29 cellular contexts compared by ENCODE assay signal in genomic region chr2:43329637-43330036, GRCh38.
DNase-seq lines count a peak whose midpoint lies in the region; ATAC-seq lines count a peak whose summit lies in the region.
"Had no signal": no experiment of that assay in that cellular context is flagged by ENCODE, and none has a peak within 500 bp of the region (broad histone marks: within the 10 kb centered on the region; RNA-seq: fewer than 3 reads in every experiment).

No MANE protein-coding gene starts in this region.

- peaks cover 17 to 57% of the 10 kb centered on the region in 2 donors for H3K4me1 ChIP-seq in muscle layer of duodenum (ENCODE audit: control insufficient read depth in 1 of 2, insufficient read depth in 2 of 2, low read length in 2 of 2)

- H3K4me3 ChIP-seq in muscle layer of duodenum (ENCODE audit: low read depth in 1 of 2, low read length in 2 of 2): no peak overlapping the region
- H3K4me3 ChIP-seq: right lobe of liver had no signal

- H3K4me3 Mint-ChIP-seq in stimulated activated effector memory CD8-positive, alpha-beta T cell treated with anti-CD3 and anti-CD28 coated beads, Interleukin-12 subunit alpha, Interleukin-12 subunit beta, amount 100 ng/mL, for 72 hours: no peak overlapping the region
- H3K4me3 Mint-ChIP-seq: activated B cell treated with CpG ODN at 0.5 μM for 24 hours; activated naive CD4-positive, alpha-beta T cell treated with anti-CD3 and anti-CD28 coated beads for 36 hours; activated T-helper 1 cell treated with anti-CD3 and anti-CD28 coated beads, Interleukin-12 subunit alpha, Interleukin-12 subunit beta, Interleukin-2, Interleukin-4 antibody, amounts not matched to agents 30 ng/mL and 10 ng/mL and 1 ng/mL, durations not matched to agents 14 hours and 24 hours and 36 hours; memory B cell; naive thymus-derived CD4-positive, alpha-beta T cell; stimulated activated naive B cell treated with anti-CD40 and anti-IgM and Interleukin-4, amounts not matched to agents 10 μg/mL and 1 μg/mL and 100 μg/mL, for 72 hours had no signal

- DNase-seq in left ventricle myocardium superior (no peak), Right ventricle myocardium superior (no peak), foreskin melanocyte (no peak), NCI-H1694 (lab: John Stamatoyannopoulos, UW) (no peak), inferior parietal cortex (ENCODE audit: extremely low spot score) (no peak)
- DNase-seq in stimulated activated effector memory CD8-positive, alpha-beta T cell treated with anti-CD3 and anti-CD28 coated beads, Interleukin-12 subunit alpha, Interleukin-12 subunit beta, amount 100 ng/mL, for 72 hours (ENCODE audit: low spot score in 2 of 2): no peak
- DNase-seq: ACHN; activated B cell treated with CpG ODN at 0.5 μM for 24 hours; activated CD4-positive, alpha-beta T cell treated with anti-CD3 and anti-CD28 coated beads, Interleukin-2, amount 50 U/mL, for 48 hours; activated CD8-positive, alpha-beta memory T cell treated with anti-CD3 and anti-CD28 coated beads, Interleukin-2, amount 50 U/mL, for 4 hours; activated naive CD4-positive, alpha-beta T cell treated with anti-CD3 and anti-CD28 coated beads for 36 hours; DND-41; effector CD8-positive, alpha-beta T cell; H7; IMR-90; left colon; naive thymus-derived CD4-positive, alpha-beta T cell; NCI-H1048; NCI-H1694 treated with DMSO at 0.1 percent for 48 hours; NK-92 treated with Interleukin-12 subunit alpha and Interleukin-12 subunit beta, amount 100 ng/mL, for 24 hours; right lobe of liver; stimulated activated CD4-positive, alpha-beta T cell treated with anti-CD3 and anti-CD28 coated beads, Interleukin-4, amount 100 ng/mL, for 24 hours; stimulated activated naive B cell treated with anti-CD40 and anti-IgM and Interleukin-4, amounts not matched to agents 10 μg/mL and 1 μg/mL and 100 μg/mL, for 72 hours had no signal

- peaks cover 19% of the 10 kb centered on the region for H3K36me3 Mint-ChIP-seq in stimulated activated effector memory CD8-positive, alpha-beta T cell treated with anti-CD3 and anti-CD28 coated beads, Interleukin-12 subunit alpha, Interleukin-12 subunit beta, amount 100 ng/mL, for 72 hours

- H3K27ac ChIP-seq in muscle layer of duodenum (ENCODE audit: low read length): peak overlapping the region; percentile 42
- H3K27ac ChIP-seq: epithelial cell of prostate, right lobe of liver had no signal

- no peaks in the 10 kb centered on the region for H3K36me3 ChIP-seq in muscle layer of duodenum (ENCODE audit: control insufficient read depth in 1 of 2, insufficient read depth in 2 of 2, low read length in 2 of 2)
- H3K36me3 ChIP-seq: right lobe of liver had no signal

- no peaks in the 10 kb centered on the region for H3K9me3 Mint-ChIP-seq in stimulated activated effector memory CD8-positive, alpha-beta T cell treated with anti-CD3 and anti-CD28 coated beads, Interleukin-12 subunit alpha, Interleukin-12 subunit beta, amount 100 ng/mL, for 72 hours
- H3K9me3 Mint-ChIP-seq: activated B cell treated with CpG ODN at 0.5 μM for 24 hours; activated naive CD4-positive, alpha-beta T cell treated with anti-CD3 and anti-CD28 coated beads for 36 hours; activated T-helper 1 cell treated with anti-CD3 and anti-CD28 coated beads, Interleukin-12 subunit alpha, Interleukin-12 subunit beta, Interleukin-2, Interleukin-4 antibody, amounts not matched to agents 30 ng/mL and 10 ng/mL and 1 ng/mL, durations not matched to agents 14 hours and 24 hours and 36 hours; memory B cell; naive thymus-derived CD4-positive, alpha-beta T cell; stimulated activated naive B cell treated with anti-CD40 and anti-IgM and Interleukin-4, amounts not matched to agents 10 μg/mL and 1 μg/mL and 100 μg/mL, for 72 hours had no signal

- H3K27me3 ChIP-seq in muscle layer of duodenum (ENCODE audit: low read depth, low read length): no peaks in the 10 kb centered on the region
- H3K27me3 ChIP-seq: right lobe of liver had no signal

- ATAC-seq in left ventricle myocardium superior (peak; percentile 3), Right ventricle myocardium superior (ENCODE audit: poor library complexity) (no peak), HG02763 (IDR thresholded peaks at IDR 0.05; ENCODE audit: unreplicated experiment) (no peak)
- ATAC-seq in stimulated activated effector memory CD8-positive, alpha-beta T cell treated with anti-CD3 and anti-CD28 coated beads, Interleukin-12 subunit alpha, Interleukin-12 subunit beta, amount 100 ng/mL, for 72 hours: no peak
- ATAC-seq: left colon; naive thymus-derived CD4-positive, alpha-beta T cell; Panc1; right lobe of liver; stimulated activated naive B cell treated with anti-CD40 and anti-IgM and Interleukin-4, amounts not matched to agents 10 μg/mL and 1 μg/mL and 100 μg/mL, for 72 hours had no signal

- intact Hi-C loops in left ventricle myocardium superior (cut with micrococcal nuclease): loop anchor here (5.0 kb wide), 1 partner anchor 83 kb away; no protein-coding TSS in a partner anchor
- intact Hi-C loops in Right ventricle myocardium superior (cut with DNase I): loop anchor here (5.0 to 10.0 kb wide), 3 partner anchors 62 to 145 kb away; no protein-coding TSS in a partner anchor

- no peaks in the 10 kb centered on the region for H3K9me3 ChIP-seq in muscle layer of duodenum (ENCODE audit: control insufficient read depth in 1 of 2, low read length in 2 of 2)
- H3K9me3 ChIP-seq: right lobe of liver had no signal

- peak overlapping the region; percentile 15 for H3K27ac Mint-ChIP-seq in stimulated activated effector memory CD8-positive, alpha-beta T cell treated with anti-CD3 and anti-CD28 coated beads, Interleukin-12 subunit alpha, Interleukin-12 subunit beta, amount 100 ng/mL, for 72 hours
- H3K27ac Mint-ChIP-seq: activated B cell treated with CpG ODN at 0.5 μM for 24 hours; activated naive CD4-positive, alpha-beta T cell treated with anti-CD3 and anti-CD28 coated beads for 36 hours; activated T-helper 1 cell treated with anti-CD3 and anti-CD28 coated beads, Interleukin-12 subunit alpha, Interleukin-12 subunit beta, Interleukin-2, Interleukin-4 antibody, amounts not matched to agents 30 ng/mL and 10 ng/mL and 1 ng/mL, durations not matched to agents 14 hours and 24 hours and 36 hours; memory B cell; naive thymus-derived CD4-positive, alpha-beta T cell; stimulated activated naive B cell treated with anti-CD40 and anti-IgM and Interleukin-4, amounts not matched to agents 10 μg/mL and 1 μg/mL and 100 μg/mL, for 72 hours had no signal

- no peaks in the 10 kb centered on the region for H3K4me1 Mint-ChIP-seq in stimulated activated effector memory CD8-positive, alpha-beta T cell treated with anti-CD3 and anti-CD28 coated beads, Interleukin-12 subunit alpha, Interleukin-12 subunit beta, amount 100 ng/mL, for 72 hours
- H3K4me1 Mint-ChIP-seq: activated B cell treated with CpG ODN at 0.5 μM for 24 hours had no signal
